Comparison of ENCODE assay signal across 8 cellular contexts in genomic region chr13:48892311-48892710, GRCh38.
DNase-seq lines count a peak whose midpoint lies in the region; ATAC-seq and TF ChIP-seq lines count a peak whose summit lies in the region.

No MANE protein-coding gene starts in this region.

- TF ChIP-seq CTCF in omental fat pad (IDR thresholded peaks at IDR 0.05) = no peak

- H3K4me3 Mint-ChIP-seq in activated CD8-positive, alpha-beta memory T cell treated with anti-CD3 and anti-CD28 coated beads, Interleukin-2, amount 10 ng/mL, durations not matched to agents 7 days and 5 days = no peak overlapping the region
- H3K4me3 Mint-ChIP-seq in activated naive CD8-positive, alpha-beta T cell treated with anti-CD3 and anti-CD28 coated beads, Interleukin-2, amount 50 U/mL, for 24 hours = peak overlapping the region; percentile 25

- CTCF ChIA-PET in activated CD8-positive, alpha-beta memory T cell treated with anti-CD3 and anti-CD28 coated beads, Interleukin-2, amount 10 ng/mL, durations not matched to agents 7 days and 5 days (lab: Charles Lee) = no interaction called here

- ATAC-seq in activated CD8-positive, alpha-beta memory T cell treated with anti-CD3 and anti-CD28 coated beads, Interleukin-2, amount 10 ng/mL, durations not matched to agents 7 days and 5 days = peak; percentile 96
- ATAC-seq in HG03103 (IDR thresholded peaks at IDR 0.05; ENCODE audit: low read depth, unreplicated experiment) (peak; percentile 82), omental fat pad (ENCODE audit: low FRiP score) (peak; percentile 90)
- ATAC-seq in activated naive CD8-positive, alpha-beta T cell treated with anti-CD3 and anti-CD28 coated beads, Interleukin-2, amount 50 U/mL, for 24 hours = peak; percentile 99

- peak overlapping the region; percentile 49 for H3K27ac Mint-ChIP-seq in activated CD8-positive, alpha-beta memory T cell treated with anti-CD3 and anti-CD28 coated beads, Interleukin-2, amount 10 ng/mL, durations not matched to agents 7 days and 5 days
- H3K27ac Mint-ChIP-seq in activated naive CD8-positive, alpha-beta T cell treated with anti-CD3 and anti-CD28 coated beads, Interleukin-2, amount 50 U/mL, for 24 hours = peak overlapping the region; percentile 73

- DNase-seq in activated CD8-positive, alpha-beta memory T cell treated with anti-CD3 and anti-CD28 coated beads, Interleukin-2, amount 10 ng/mL, durations not matched to agents 7 days and 5 days = no peak
- no peak for DNase-seq in activated CD8-positive, alpha-beta memory T cell treated with anti-CD3 and anti-CD28 coated beads, Interleukin-2, amount 50 U/mL, for 4 hours
- DNase-seq in activated naive CD8-positive, alpha-beta T cell treated with anti-CD3 and anti-CD28 coated beads, Interleukin-2, amount 50 U/mL, for 24 hours = no peak
- DNase-seq in omental fat pad (ENCODE audit: low spot score) (no peak), NCI-H1417 treated with DMSO at 0.1 percent for 48 hours (lab: John Stamatoyannopoulos, UW) (no peak), NCI-H2029 (lab: John Stamatoyannopoulos, UW) (no peak), NCI-H748 (lab: John Stamatoyannopoulos, UW; ENCODE audit: unreplicated experiment) (no peak)

- H3K27me3 Mint-ChIP-seq in activated CD8-positive, alpha-beta memory T cell treated with anti-CD3 and anti-CD28 coated beads, Interleukin-2, amount 10 ng/mL, durations not matched to agents 7 days and 5 days = no peaks in the 10 kb centered on the region
- H3K27me3 Mint-ChIP-seq in activated naive CD8-positive, alpha-beta T cell treated with anti-CD3 and anti-CD28 coated beads, Interleukin-2, amount 50 U/mL, for 24 hours = peaks cover 4% of the 10 kb centered on the region

- peaks cover 24% of the 10 kb centered on the region for H3K4me1 Mint-ChIP-seq in activated CD8-positive, alpha-beta memory T cell treated with anti-CD3 and anti-CD28 coated beads, Interleukin-2, amount 10 ng/mL, durations not matched to agents 7 days and 5 days
- H3K4me1 Mint-ChIP-seq in activated naive CD8-positive, alpha-beta T cell treated with anti-CD3 and anti-CD28 coated beads, Interleukin-2, amount 50 U/mL, for 24 hours = peaks cover 39% of the 10 kb centered on the region

- peaks cover 5% of the 10 kb centered on the region for H3K36me3 Mint-ChIP-seq in activated CD8-positive, alpha-beta memory T cell treated with anti-CD3 and anti-CD28 coated beads, Interleukin-2, amount 10 ng/mL, durations not matched to agents 7 days and 5 days
- H3K36me3 Mint-ChIP-seq in activated naive CD8-positive, alpha-beta T cell treated with anti-CD3 and anti-CD28 coated beads, Interleukin-2, amount 50 U/mL, for 24 hours (ENCODE audit: low read depth) = no peaks in the 10 kb centered on the region

- peaks cover 3% of the 10 kb centered on the region for H3K9me3 Mint-ChIP-seq in activated CD8-positive, alpha-beta memory T cell treated with anti-CD3 and anti-CD28 coated beads, Interleukin-2, amount 10 ng/mL, durations not matched to agents 7 days and 5 days (ENCODE audit: low read depth)
- H3K9me3 Mint-ChIP-seq in activated naive CD8-positive, alpha-beta T cell treated with anti-CD3 and anti-CD28 coated beads, Interleukin-2, amount 50 U/mL, for 24 hours = peaks cover 15% of the 10 kb centered on the region
